In the genomic region with DNA sequence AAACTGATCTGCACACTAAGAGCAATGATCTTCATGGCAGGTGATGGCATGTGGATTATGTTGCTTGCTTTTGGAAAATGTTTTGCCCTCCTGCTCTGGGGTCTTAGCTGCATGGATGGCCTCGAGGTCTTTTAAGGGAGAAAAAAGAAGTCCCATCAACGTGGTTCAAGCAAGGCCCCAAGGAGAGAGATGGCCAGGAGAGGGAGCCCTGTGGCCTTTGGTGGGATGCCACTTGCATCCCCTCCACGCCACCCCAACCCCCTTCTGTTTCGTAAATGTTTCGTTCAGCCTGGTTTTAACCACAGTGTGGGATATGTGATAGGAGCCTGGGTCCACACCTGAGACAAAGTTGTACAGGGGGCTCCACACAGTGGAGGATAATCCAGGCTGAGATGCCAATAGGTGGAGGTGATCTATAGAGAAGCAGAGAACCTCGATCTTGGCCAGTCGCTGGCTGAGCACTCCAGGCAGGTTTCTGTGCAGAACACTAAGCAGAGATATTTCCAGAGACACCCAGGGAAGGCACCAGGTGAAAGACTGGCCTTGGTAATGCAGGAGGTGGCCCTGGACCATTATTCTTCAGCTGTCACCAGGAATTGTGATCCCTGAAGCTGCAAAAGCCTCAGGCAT, we compare ENCODE assay signal across 2 cellular contexts.
TF ChIP-seq lines count a peak whose summit lies in the region.

No MANE protein-coding gene starts in this region.

TF ChIP-seq in IMR-90, 13 proteins besides CTCF, POLR2A, EP300 and RAD21:
- TF ChIP-seq CEBPB (IDR thresholded peaks at IDR 0.05; ENCODE audit: low read depth, low read length), result no peak
- peak; percentile 45 for TF ChIP-seq SMC3 (IDR thresholded peaks at IDR 0.05; ENCODE audit: low read depth, low read length)
- TF ChIP-seq MAFK (IDR thresholded peaks at IDR 0.05; ENCODE audit: low read depth, low read length), result no peak
- no peak for TF ChIP-seq RCOR1 (IDR thresholded peaks at IDR 0.05; ENCODE audit: insufficient replicate concordance, low read length)
- TF ChIP-seq, protein P1, sequence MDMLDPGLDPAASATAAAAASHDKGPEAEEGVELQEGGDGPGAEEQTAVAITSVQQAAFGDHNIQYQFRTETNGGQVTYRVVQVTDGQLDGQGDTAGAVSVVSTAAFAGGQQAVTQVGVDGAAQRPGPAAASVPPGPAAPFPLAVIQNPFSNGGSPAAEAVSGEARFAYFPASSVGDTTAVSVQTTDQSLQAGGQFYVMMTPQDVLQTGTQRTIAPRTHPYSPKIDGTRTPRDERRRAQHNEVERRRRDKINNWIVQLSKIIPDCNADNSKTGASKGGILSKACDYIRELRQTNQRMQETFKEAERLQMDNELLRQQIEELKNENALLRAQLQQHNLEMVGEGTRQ (IDR thresholded peaks at IDR 0.05; ENCODE audit: low read depth, low read length), result no peak

TF ChIP-seq in HepG2, 621 proteins besides CTCF, POLR2A, EP300 and RAD21:
- TF ChIP-seq SALL1 (CRISPR knock-in tag; IDR thresholded peaks at IDR 0.05) (peak; percentile 26; the same call in 1 of the 2 replicates), ZNF501 (CRISPR knock-in tag; IDR thresholded peaks at IDR 0.05) (0 out of 2 replicates have a peak, but pooled peaks have one; percentile 20), SMC3 (IDR thresholded peaks at IDR 0.05; ENCODE audit: low read length) (peak; percentile 80), LCORL (IDR thresholded peaks at IDR 0.05) (no peak), LCORL (CRISPR knock-in tag; IDR thresholded peaks at IDR 0.05) (0 out of 2 replicates have a peak, but pooled peaks have one; percentile 40), TBL1XR1 (IDR thresholded peaks at IDR 0.05; ENCODE audit: borderline replicate concordance, low read length, partially characterized antibody) (no peak), ZMAT3 (CRISPR knock-in tag; conservative IDR thresholded peaks at IDR 0.05) (no peak), ZNF550 (CRISPR knock-in tag; IDR thresholded peaks at IDR 0.05; ENCODE audit: borderline replicate concordance) (no peak), STAG1 (CRISPR knock-in tag; IDR thresholded peaks at IDR 0.05) (peak; percentile 93), CEBPG (CRISPR knock-in tag; IDR thresholded peaks at IDR 0.05) (peak; percentile 11; the same call in 1 of the 2 replicates), RXRA (CRISPR knock-in tag; IDR thresholded peaks at IDR 0.05) (0 out of 2 replicates have a peak, but pooled peaks have one; percentile 16), ZFX (CRISPR knock-in tag; IDR thresholded peaks at IDR 0.05; ENCODE audit: low read depth) (peak; percentile 30; the same call in 1 of the 2 replicates), SMAD9 (CRISPR knock-in tag; IDR thresholded peaks at IDR 0.05) (no peak), ISL2 (CRISPR knock-in tag; IDR thresholded peaks at IDR 0.05) (no peak)
- TF ChIP-seq, protein P2, sequence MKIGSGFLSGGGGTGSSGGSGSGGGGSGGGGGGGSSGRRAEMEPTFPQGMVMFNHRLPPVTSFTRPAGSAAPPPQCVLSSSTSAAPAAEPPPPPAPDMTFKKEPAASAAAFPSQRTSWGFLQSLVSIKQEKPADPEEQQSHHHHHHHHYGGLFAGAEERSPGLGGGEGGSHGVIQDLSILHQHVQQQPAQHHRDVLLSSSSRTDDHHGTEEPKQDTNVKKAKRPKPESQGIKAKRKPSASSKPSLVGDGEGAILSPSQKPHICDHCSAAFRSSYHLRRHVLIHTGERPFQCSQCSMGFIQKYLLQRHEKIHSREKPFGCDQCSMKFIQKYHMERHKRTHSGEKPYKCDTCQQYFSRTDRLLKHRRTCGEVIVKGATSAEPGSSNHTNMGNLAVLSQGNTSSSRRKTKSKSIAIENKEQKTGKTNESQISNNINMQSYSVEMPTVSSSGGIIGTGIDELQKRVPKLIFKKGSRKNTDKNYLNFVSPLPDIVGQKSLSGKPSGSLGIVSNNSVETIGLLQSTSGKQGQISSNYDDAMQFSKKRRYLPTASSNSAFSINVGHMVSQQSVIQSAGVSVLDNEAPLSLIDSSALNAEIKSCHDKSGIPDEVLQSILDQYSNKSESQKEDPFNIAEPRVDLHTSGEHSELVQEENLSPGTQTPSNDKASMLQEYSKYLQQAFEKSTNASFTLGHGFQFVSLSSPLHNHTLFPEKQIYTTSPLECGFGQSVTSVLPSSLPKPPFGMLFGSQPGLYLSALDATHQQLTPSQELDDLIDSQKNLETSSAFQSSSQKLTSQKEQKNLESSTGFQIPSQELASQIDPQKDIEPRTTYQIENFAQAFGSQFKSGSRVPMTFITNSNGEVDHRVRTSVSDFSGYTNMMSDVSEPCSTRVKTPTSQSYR (CRISPR knock-in tag; IDR thresholded peaks at IDR 0.05; ENCODE audit: borderline replicate concordance), result peak; percentile 33; the same call in 1 of the 2 replicates
- TF ChIP-seq, protein P3, sequence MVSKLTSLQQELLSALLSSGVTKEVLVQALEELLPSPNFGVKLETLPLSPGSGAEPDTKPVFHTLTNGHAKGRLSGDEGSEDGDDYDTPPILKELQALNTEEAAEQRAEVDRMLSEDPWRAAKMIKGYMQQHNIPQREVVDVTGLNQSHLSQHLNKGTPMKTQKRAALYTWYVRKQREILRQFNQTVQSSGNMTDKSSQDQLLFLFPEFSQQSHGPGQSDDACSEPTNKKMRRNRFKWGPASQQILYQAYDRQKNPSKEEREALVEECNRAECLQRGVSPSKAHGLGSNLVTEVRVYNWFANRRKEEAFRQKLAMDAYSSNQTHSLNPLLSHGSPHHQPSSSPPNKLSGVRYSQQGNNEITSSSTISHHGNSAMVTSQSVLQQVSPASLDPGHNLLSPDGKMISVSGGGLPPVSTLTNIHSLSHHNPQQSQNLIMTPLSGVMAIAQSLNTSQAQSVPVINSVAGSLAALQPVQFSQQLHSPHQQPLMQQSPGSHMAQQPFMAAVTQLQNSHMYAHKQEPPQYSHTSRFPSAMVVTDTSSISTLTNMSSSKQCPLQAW (CRISPR knock-in tag; IDR thresholded peaks at IDR 0.05), result peak; percentile 25; the same call in 1 of the 2 replicates
- TF ChIP-seq, protein P4, sequence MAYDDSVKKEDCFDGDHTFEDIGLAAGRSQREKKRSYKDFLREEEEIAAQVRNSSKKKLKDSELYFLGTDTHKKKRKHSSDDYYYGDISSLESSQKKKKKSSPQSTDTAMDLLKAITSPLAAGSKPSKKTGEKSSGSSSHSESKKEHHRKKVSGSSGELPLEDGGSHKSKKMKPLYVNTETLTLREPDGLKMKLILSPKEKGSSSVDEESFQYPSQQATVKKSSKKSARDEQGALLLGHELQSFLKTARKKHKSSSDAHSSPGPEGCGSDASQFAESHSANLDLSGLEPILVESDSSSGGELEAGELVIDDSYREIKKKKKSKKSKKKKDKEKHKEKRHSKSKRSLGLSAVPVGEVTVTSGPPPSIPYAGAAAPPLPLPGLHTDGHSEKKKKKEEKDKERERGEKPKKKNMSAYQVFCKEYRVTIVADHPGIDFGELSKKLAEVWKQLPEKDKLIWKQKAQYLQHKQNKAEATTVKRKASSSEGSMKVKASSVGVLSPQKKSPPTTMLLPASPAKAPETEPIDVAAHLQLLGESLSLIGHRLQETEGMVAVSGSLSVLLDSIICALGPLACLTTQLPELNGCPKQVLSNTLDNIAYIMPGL (CRISPR knock-in tag; IDR thresholded peaks at IDR 0.05; ENCODE audit: borderline replicate concordance in 1 of 2, low read depth in 1 of 2), result peak; percentile 31 to 36; a peak in 1 of 4 replicates
